In genomic region chr1:212558665-212559480, GRCh38 we compare ENCODE assay signal across 1 cellular context.
TF ChIP-seq lines count a peak whose summit lies in the region.

No MANE protein-coding gene starts in this region.

TF ChIP-seq in HepG2, 621 proteins besides CTCF, POLR2A, EP300 and RAD21 (continued from another document and continues in another):
- TF ChIP-seq RERE (CRISPR knock-in tag; IDR thresholded peaks at IDR 0.05; ENCODE audit: low read depth) (no peak), ZNF235 (CRISPR knock-in tag; IDR thresholded peaks at IDR 0.05; ENCODE audit: borderline replicate concordance) (no peak), TAF15 (IDR thresholded peaks at IDR 0.05; ENCODE audit: low read depth, low read length, poor library complexity, severe bottlenecking) (no peak), JUND (CRISPR knock-in tag; IDR thresholded peaks at IDR 0.05) (peak; percentile 90), NFATC3 (CRISPR knock-in tag; IDR thresholded peaks at IDR 0.05) (0 out of 2 replicates have a peak, but pooled peaks have one; percentile 32), RCOR2 (CRISPR knock-in tag; IDR thresholded peaks at IDR 0.05) (no peak), FOSL2 (CRISPR knock-in tag; IDR thresholded peaks at IDR 0.05) (peak; percentile 96), ZNF850 (CRISPR knock-in tag; conservative IDR thresholded peaks at IDR 0.05) (no peak), ZMYM4 (CRISPR knock-in tag; IDR thresholded peaks at IDR 0.05) (peak; percentile 77; the same call in 1 of the 2 replicates), TRIM24 (CRISPR knock-in tag; IDR thresholded peaks at IDR 0.05) (no peak), ELF1 (CRISPR knock-in tag; IDR thresholded peaks at IDR 0.05) (0 out of 2 replicates have a peak, but pooled peaks have one; percentile 18), REST (IDR thresholded peaks at IDR 0.05; ENCODE audit: borderline replicate concordance in 1 of 2, low read depth in 1 of 2, low read length in 2 of 2) (no peak), U2AF2 (IDR thresholded peaks at IDR 0.05; ENCODE audit: low read depth, low read length) (no peak), ZFP36L1 (CRISPR knock-in tag; IDR thresholded peaks at IDR 0.05) (no peak), E2F1 (CRISPR knock-in tag; IDR thresholded peaks at IDR 0.05) (no peak), ZSCAN20 (CRISPR knock-in tag; IDR thresholded peaks at IDR 0.05; ENCODE audit: borderline replicate concordance) (no peak), CREM (IDR thresholded peaks at IDR 0.05) (peak; percentile 68; the same call in 1 of the 2 replicates), CREM (CRISPR knock-in tag; IDR thresholded peaks at IDR 0.05) (no peak), JUNB (CRISPR knock-in tag; IDR thresholded peaks at IDR 0.05; ENCODE audit: borderline replicate concordance) (no peak; the same call in 1 of the 2 replicates), ZNF251 (CRISPR knock-in tag; IDR thresholded peaks at IDR 0.05) (no peak), KLF15 (CRISPR knock-in tag; IDR thresholded peaks at IDR 0.05; ENCODE audit: borderline replicate concordance) (no peak; the same call in 1 of the 2 replicates), ZNF572 (CRISPR knock-in tag; IDR thresholded peaks at IDR 0.05) (no peak), ZBTB20 (CRISPR knock-in tag; IDR thresholded peaks at IDR 0.05; ENCODE audit: borderline replicate concordance, low read depth) (no peak), ZNF501 (CRISPR knock-in tag; IDR thresholded peaks at IDR 0.05) (no peak), EED (CRISPR knock-in tag; IDR thresholded peaks at IDR 0.05) (0 out of 2 replicates have a peak, but pooled peaks have one; percentile 41), RBAK (CRISPR knock-in tag; IDR thresholded peaks at IDR 0.05) (no peak), NFRKB (IDR thresholded peaks at IDR 0.05) (no peak), KDM6A (CRISPR knock-in tag; IDR thresholded peaks at IDR 0.05; ENCODE audit: low read depth) (no peak), ZMYM3 (CRISPR knock-in tag; IDR thresholded peaks at IDR 0.05) (0 out of 2 replicates have a peak, but pooled peaks have one; percentile 46), ATF3 (CRISPR knock-in tag; IDR thresholded peaks at IDR 0.05) (peak; percentile 96), CREB1 (IDR thresholded peaks at IDR 0.05) (peak; percentile 96), CREB1 (CRISPR knock-in tag; IDR thresholded peaks at IDR 0.05) (peak; percentile 87), MTERF4 (CRISPR knock-in tag; IDR thresholded peaks at IDR 0.05) (no peak), ATF7 (IDR thresholded peaks at IDR 0.05) (peak; percentile 81), ATF7 (CRISPR knock-in tag; IDR thresholded peaks at IDR 0.05) (peak; percentile 93; the same call in 1 of the 2 replicates), SIX1 (CRISPR knock-in tag; IDR thresholded peaks at IDR 0.05; ENCODE audit: borderline replicate concordance) (no peak), IKZF4 (CRISPR knock-in tag; IDR thresholded peaks at IDR 0.05; ENCODE audit: borderline replicate concordance, low read depth, not compliant biosample characterization) (no peak), KMT2A (CRISPR knock-in tag; IDR thresholded peaks at IDR 0.05) (no peak), SATB2 (CRISPR knock-in tag; IDR thresholded peaks at IDR 0.05) (no peak), BRF2 (CRISPR knock-in tag; IDR thresholded peaks at IDR 0.05) (no peak), KLF11 (CRISPR knock-in tag; IDR thresholded peaks at IDR 0.05) (no peak)
- TF ChIP-seq, protein P1, sequence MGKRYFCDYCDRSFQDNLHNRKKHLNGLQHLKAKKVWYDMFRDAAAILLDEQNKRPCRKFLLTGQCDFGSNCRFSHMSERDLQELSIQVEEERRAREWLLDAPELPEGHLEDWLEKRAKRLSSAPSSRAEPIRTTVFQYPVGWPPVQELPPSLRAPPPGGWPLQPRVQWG (CRISPR knock-in tag; IDR thresholded peaks at IDR 0.05; ENCODE audit: borderline replicate concordance, low read depth) = no peak
- TF ChIP-seq, protein P2, sequence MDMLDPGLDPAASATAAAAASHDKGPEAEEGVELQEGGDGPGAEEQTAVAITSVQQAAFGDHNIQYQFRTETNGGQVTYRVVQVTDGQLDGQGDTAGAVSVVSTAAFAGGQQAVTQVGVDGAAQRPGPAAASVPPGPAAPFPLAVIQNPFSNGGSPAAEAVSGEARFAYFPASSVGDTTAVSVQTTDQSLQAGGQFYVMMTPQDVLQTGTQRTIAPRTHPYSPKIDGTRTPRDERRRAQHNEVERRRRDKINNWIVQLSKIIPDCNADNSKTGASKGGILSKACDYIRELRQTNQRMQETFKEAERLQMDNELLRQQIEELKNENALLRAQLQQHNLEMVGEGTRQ (IDR thresholded peaks at IDR 0.05; ENCODE audit: low read depth, low read length) = no peak
- TF ChIP-seq, protein P2 (CRISPR knock-in tag; IDR thresholded peaks at IDR 0.05; ENCODE audit: borderline replicate concordance) = no peak
- TF ChIP-seq, protein P3, sequence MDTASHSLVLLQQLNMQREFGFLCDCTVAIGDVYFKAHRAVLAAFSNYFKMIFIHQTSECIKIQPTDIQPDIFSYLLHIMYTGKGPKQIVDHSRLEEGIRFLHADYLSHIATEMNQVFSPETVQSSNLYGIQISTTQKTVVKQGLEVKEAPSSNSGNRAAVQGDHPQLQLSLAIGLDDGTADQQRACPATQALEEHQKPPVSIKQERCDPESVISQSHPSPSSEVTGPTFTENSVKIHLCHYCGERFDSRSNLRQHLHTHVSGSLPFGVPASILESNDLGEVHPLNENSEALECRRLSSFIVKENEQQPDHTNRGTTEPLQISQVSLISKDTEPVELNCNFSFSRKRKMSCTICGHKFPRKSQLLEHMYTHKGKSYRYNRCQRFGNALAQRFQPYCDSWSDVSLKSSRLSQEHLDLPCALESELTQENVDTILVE (CRISPR knock-in tag; IDR thresholded peaks at IDR 0.05) = 0 out of 2 replicates have a peak, but pooled peaks have one; percentile 21
- TF ChIP-seq, protein P4, sequence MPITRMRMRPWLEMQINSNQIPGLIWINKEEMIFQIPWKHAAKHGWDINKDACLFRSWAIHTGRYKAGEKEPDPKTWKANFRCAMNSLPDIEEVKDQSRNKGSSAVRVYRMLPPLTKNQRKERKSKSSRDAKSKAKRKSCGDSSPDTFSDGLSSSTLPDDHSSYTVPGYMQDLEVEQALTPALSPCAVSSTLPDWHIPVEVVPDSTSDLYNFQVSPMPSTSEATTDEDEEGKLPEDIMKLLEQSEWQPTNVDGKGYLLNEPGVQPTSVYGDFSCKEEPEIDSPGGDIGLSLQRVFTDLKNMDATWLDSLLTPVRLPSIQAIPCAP (CRISPR knock-in tag; IDR thresholded peaks at IDR 0.05; ENCODE audit: low read depth) = no peak
- TF ChIP-seq, protein P5, sequence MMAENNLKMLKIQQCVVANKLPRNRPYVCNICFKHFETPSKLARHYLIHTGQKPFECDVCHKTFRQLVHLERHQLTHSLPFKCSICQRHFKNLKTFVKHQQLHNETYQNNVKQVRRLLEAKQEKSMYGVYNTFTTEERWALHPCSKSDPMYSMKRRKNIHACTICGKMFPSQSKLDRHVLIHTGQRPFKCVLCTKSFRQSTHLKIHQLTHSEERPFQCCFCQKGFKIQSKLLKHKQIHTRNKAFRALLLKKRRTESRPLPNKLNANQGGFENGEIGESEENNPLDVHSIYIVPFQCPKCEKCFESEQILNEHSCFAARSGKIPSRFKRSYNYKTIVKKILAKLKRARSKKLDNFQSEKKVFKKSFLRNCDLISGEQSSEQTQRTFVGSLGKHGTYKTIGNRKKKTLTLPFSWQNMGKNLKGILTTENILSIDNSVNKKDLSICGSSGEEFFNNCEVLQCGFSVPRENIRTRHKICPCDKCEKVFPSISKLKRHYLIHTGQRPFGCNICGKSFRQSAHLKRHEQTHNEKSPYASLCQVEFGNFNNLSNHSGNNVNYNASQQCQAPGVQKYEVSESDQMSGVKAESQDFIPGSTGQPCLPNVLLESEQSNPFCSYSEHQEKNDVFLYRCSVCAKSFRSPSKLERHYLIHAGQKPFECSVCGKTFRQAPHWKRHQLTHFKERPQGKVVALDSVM (CRISPR knock-in tag; IDR thresholded peaks at IDR 0.05) = peak; percentile 61; the same call in 1 of the 2 replicates
